12 cellular contexts compared by ENCODE assay signal in the genomic region with DNA sequence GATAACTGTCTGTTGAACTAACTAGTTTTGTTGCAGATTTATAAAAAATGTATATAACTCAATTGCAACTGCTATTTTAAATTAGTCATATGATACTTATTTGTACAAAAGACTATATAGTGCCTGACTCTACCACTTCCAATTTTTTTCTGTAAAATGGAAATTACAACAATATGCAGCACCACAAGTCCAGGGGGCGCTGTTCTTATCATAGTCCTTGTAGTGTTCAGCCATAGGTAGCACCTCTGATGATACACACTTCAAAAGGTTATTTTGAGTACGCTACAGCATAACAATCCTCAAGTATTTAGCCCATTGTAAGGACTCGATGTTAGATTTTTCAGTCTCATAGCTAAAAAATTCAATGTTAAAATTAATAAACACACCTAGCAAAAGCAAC.
DNase-seq lines count a peak whose midpoint lies in the region; ATAC-seq and TF ChIP-seq lines count a peak whose summit lies in the region.
"Had no signal": no experiment of that assay in that cellular context is flagged by ENCODE, and none has a peak within 500 bp of the region (broad histone marks: within the 10 kb centered on the region; RNA-seq: fewer than 3 reads in every experiment).

No MANE protein-coding gene starts in this region.

- no peaks in the 10 kb centered on the region for H3K4me1 Mint-ChIP-seq in natural killer cell
- H3K4me1 Mint-ChIP-seq in natural killer cell treated with Interleukin-12 subunit alpha and Interleukin-12 subunit beta and Interleukin-15 and Interleukin-18, amount 100 ng/mL, for 72 hours (ENCODE audit: low read depth in 2 of 2), result no peaks in the 10 kb centered on the region
- H3K4me1 Mint-ChIP-seq in endothelial cell (ENCODE audit: unreplicated experiment), result no peaks in the 10 kb centered on the region

- H3K4me3 Mint-ChIP-seq in natural killer cell (no peak overlapping the region), endothelial cell (ENCODE audit: unreplicated experiment) (no peak overlapping the region)
- H3K4me3 Mint-ChIP-seq in natural killer cell treated with Interleukin-12 subunit alpha and Interleukin-12 subunit beta and Interleukin-15 and Interleukin-18, amount 100 ng/mL, for 72 hours, result no peak overlapping the region
- H3K4me3 Mint-ChIP-seq: dendritic cell treated with granulocyte-macrophage colony-stimulating factor and Interleukin-4, amounts not matched to agents 40 ng/mL and 50 ng/mL, for 4 days had no signal

- no peak overlapping the region for H2AFZ ChIP-seq in OCI-LY1 (ENCODE audit: low read length)

- ATAC-seq in natural killer cell (no peak), HG03045 (IDR thresholded peaks at IDR 0.05; ENCODE audit: unreplicated experiment) (no peak), GM21528 (IDR thresholded peaks at IDR 0.05; ENCODE audit: low FRiP score, unreplicated experiment) (no peak)
- ATAC-seq in natural killer cell treated with Interleukin-12 subunit alpha and Interleukin-12 subunit beta and Interleukin-15 and Interleukin-18, amount 100 ng/mL, for 72 hours, result no peak
- ATAC-seq in stimulated activated naive CD8-positive, alpha-beta T cell treated with anti-CD3 and anti-CD28 coated beads, Interleukin-15, Interleukin-2, amounts not matched to agents 100 U/mL and 50 U/mL, for 24 hours, result no peak

- no peak overlapping the region for H3K9ac ChIP-seq in OCI-LY1 (ENCODE audit: low read length)

- no peaks in the 10 kb centered on the region for H3K9me3 ChIP-seq in OCI-LY1 (ENCODE audit: low read length)

- peak; percentile 19 for TF ChIP-seq CTCF in natural killer cell (IDR thresholded peaks at IDR 0.05)
- peak; percentile 44; the same call in 1 of the 2 replicates for TF ChIP-seq CTCF in OCI-LY1 (IDR thresholded peaks at IDR 0.05; ENCODE audit: low read length)
- TF ChIP-seq CTCF in endothelial cell (IDR thresholded peaks at IDR 0.05; ENCODE audit: unreplicated experiment), result peak; percentile 76

- H3K4me2 ChIP-seq in OCI-LY1 (ENCODE audit: low read length), result no peak overlapping the region

- no peaks in the 10 kb centered on the region for H3F3A ChIP-seq in OCI-LY1 (ENCODE audit: insufficient read depth, low read length)

- intact Hi-C loops in natural killer cell (cut with micrococcal nuclease), result no loop called here

- H3K36me3 ChIP-seq in OCI-LY1 (ENCODE audit: insufficient read depth, low read length), result no peaks in the 10 kb centered on the region

- H3K4me1 ChIP-seq in OCI-LY1 (ENCODE audit: insufficient read depth, low read length, severe bottlenecking), result no peaks in the 10 kb centered on the region

- H3K9me3 Mint-ChIP-seq in natural killer cell (no peaks in the 10 kb centered on the region), endothelial cell (ENCODE audit: unreplicated experiment) (no peaks in the 10 kb centered on the region)
- H3K9me3 Mint-ChIP-seq in natural killer cell treated with Interleukin-12 subunit alpha and Interleukin-12 subunit beta and Interleukin-15 and Interleukin-18, amount 100 ng/mL, for 72 hours, result no peaks in the 10 kb centered on the region

- H3K79me2 ChIP-seq in OCI-LY1 (ENCODE audit: insufficient read depth, low read length), result no peaks in the 10 kb centered on the region

- H3K27ac Mint-ChIP-seq in natural killer cell (no peak overlapping the region), endothelial cell (ENCODE audit: unreplicated experiment) (no peak overlapping the region)
- no peak overlapping the region for H3K27ac Mint-ChIP-seq in natural killer cell treated with Interleukin-12 subunit alpha and Interleukin-12 subunit beta and Interleukin-15 and Interleukin-18, amount 100 ng/mL, for 72 hours
- H3K27ac Mint-ChIP-seq: dendritic cell treated with granulocyte-macrophage colony-stimulating factor and Interleukin-4, amounts not matched to agents 40 ng/mL and 50 ng/mL, for 4 days had no signal

- H3K9me2 ChIP-seq in OCI-LY1 (ENCODE audit: low read depth, low read length), result no peaks in the 10 kb centered on the region

- no peak overlapping the region for H3K27ac ChIP-seq in OCI-LY1 (ENCODE audit: low read depth, low read length, poor library complexity, severe bottlenecking)

- 0 out of 2 replicates have a peak, but pooled peaks cover 3% of the 10 kb centered on the region for H3K27me3 ChIP-seq in OCI-LY1 (ENCODE audit: insufficient read depth, low read length)

- H3K36me3 Mint-ChIP-seq in natural killer cell (no peaks in the 10 kb centered on the region), endothelial cell (ENCODE audit: low read depth, unreplicated experiment) (no peaks in the 10 kb centered on the region)
- no peaks in the 10 kb centered on the region for H3K36me3 Mint-ChIP-seq in natural killer cell treated with Interleukin-12 subunit alpha and Interleukin-12 subunit beta and Interleukin-15 and Interleukin-18, amount 100 ng/mL, for 72 hours

- no peak for DNase-seq in natural killer cell
- DNase-seq in natural killer cell treated with Interleukin-12 subunit alpha and Interleukin-12 subunit beta and Interleukin-15 and Interleukin-18, amount 100 ng/mL, for 72 hours (ENCODE audit: low spot score), result no peak
- peak; percentile 34 for DNase-seq in endothelial cell (ENCODE audit: low spot score)
- peak; percentile 34 for DNase-seq in stimulated activated naive CD8-positive, alpha-beta T cell treated with anti-CD3 and anti-CD28 coated beads, Interleukin-15, Interleukin-2, amounts not matched to agents 100 U/mL and 50 U/mL, for 24 hours
- no peak for DNase-seq in ecto neural progenitor cell (ENCODE audit: low spot score)
- DNase-seq: GDM1, mesenchymal stem cell, NCI-H1092 treated with DMSO at 0.1 percent for 48 hours had no signal

- H3K4me3 ChIP-seq in OCI-LY1 (ENCODE audit: low read depth, low read length, poor library complexity, severe bottlenecking), result no peak overlapping the region

- H3K27me3 Mint-ChIP-seq in natural killer cell (ENCODE audit: low read depth in 2 of 2) (peaks cover 25 to 36% of the 10 kb centered on the region in 2 donors), endothelial cell (ENCODE audit: unreplicated experiment) (peaks cover 1% of the 10 kb centered on the region)
- H3K27me3 Mint-ChIP-seq in natural killer cell treated with Interleukin-12 subunit alpha and Interleukin-12 subunit beta and Interleukin-15 and Interleukin-18, amount 100 ng/mL, for 72 hours, result peaks cover 26% of the 10 kb centered on the region in 2 donors

- H4K20me1 ChIP-seq in OCI-LY1 (ENCODE audit: insufficient read depth, low read length), result no peaks in the 10 kb centered on the region

Comparison
In these comparisons a context has a peak if more than half of its experiments do, and no peak if none do; other contexts are left out.
1. DNase-seq: peak in endothelial cell (single experiment) and stimulated activated naive CD8-positive, alpha-beta T cell treated with anti-CD3 and anti-CD28 coated beads, Interleukin-15, Interleukin-2, amounts not matched to agents 100 U/mL and 50 U/mL, for 24 hours (single experiment); none in natural killer cell (single experiment), natural killer cell treated with Interleukin-12 subunit alpha and Interleukin-12 subunit beta and Interleukin-15 and Interleukin-18, amount 100 ng/mL, for 72 hours (single experiment) and ecto neural progenitor cell (single experiment).
2. CTCF ChIP-seq: peak in every context shown above with its lines; median percentile 76 in endothelial cell; 44 in OCI-LY1; 19 in natural killer cell.